Comparison of ENCODE assay signal across 2 cellular contexts in the genomic region with DNA sequence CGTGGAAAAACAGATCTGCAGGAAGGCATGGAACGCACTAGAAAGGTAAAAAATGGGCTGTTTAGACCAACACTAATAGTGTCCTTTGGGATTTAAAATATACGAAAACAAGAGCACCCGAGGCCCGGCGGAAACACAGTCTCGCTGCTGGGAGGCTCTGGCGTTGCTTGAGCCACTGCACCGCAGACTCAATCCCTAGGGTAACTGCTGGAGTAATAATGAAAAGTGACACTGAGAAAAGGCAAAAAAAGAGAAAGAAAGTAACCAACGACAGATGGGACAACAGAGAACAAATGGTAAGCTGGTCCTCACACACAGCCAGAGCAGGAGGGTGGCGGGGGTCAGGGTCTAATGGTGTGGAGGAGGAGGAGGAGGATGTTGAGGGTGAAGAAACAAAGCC.
TF ChIP-seq lines count a peak whose summit lies in the region.

No MANE protein-coding gene starts in this region.

TF ChIP-seq in WTC11, 78 proteins besides CTCF, POLR2A, EP300 and RAD21:
- TF ChIP-seq, protein P1, sequence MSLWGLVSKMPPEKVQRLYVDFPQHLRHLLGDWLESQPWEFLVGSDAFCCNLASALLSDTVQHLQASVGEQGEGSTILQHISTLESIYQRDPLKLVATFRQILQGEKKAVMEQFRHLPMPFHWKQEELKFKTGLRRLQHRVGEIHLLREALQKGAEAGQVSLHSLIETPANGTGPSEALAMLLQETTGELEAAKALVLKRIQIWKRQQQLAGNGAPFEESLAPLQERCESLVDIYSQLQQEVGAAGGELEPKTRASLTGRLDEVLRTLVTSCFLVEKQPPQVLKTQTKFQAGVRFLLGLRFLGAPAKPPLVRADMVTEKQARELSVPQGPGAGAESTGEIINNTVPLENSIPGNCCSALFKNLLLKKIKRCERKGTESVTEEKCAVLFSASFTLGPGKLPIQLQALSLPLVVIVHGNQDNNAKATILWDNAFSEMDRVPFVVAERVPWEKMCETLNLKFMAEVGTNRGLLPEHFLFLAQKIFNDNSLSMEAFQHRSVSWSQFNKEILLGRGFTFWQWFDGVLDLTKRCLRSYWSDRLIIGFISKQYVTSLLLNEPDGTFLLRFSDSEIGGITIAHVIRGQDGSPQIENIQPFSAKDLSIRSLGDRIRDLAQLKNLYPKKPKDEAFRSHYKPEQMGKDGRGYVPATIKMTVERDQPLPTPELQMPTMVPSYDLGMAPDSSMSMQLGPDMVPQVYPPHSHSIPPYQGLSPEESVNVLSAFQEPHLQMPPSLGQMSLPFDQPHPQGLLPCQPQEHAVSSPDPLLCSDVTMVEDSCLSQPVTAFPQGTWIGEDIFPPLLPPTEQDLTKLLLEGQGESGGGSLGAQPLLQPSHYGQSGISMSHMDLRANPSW (CRISPR knock-in tag; conservative IDR thresholded peaks at IDR 0.05; ENCODE audit: low read depth) = no peak
- TF ChIP-seq FOXP1 (CRISPR knock-in tag; IDR thresholded peaks at IDR 0.05; ENCODE audit: borderline replicate concordance) (no peak), ZNF317 (CRISPR knock-in tag; IDR thresholded peaks at IDR 0.05; ENCODE audit: borderline replicate concordance, low read depth) (no peak), RORB (CRISPR knock-in tag; IDR thresholded peaks at IDR 0.05) (no peak), OVOL2 (CRISPR knock-in tag; IDR thresholded peaks at IDR 0.05; ENCODE audit: borderline replicate concordance) (no peak), ELF4 (CRISPR knock-in tag; IDR thresholded peaks at IDR 0.05; ENCODE audit: low read depth) (no peak), PRRX2 (CRISPR knock-in tag; IDR thresholded peaks at IDR 0.05) (no peak), NFYB (CRISPR knock-in tag; conservative IDR thresholded peaks at IDR 0.05; ENCODE audit: low read depth) (no peak), ATF1 (CRISPR knock-in tag; IDR thresholded peaks at IDR 0.05) (no peak), ESRRA (CRISPR knock-in tag; IDR thresholded peaks at IDR 0.05; ENCODE audit: borderline replicate concordance) (no peak), KAT7 (CRISPR knock-in tag; IDR thresholded peaks at IDR 0.05; ENCODE audit: borderline replicate concordance) (no peak), TEAD1 (CRISPR knock-in tag; IDR thresholded peaks at IDR 0.05) (no peak)
- TF ChIP-seq, protein P2, sequence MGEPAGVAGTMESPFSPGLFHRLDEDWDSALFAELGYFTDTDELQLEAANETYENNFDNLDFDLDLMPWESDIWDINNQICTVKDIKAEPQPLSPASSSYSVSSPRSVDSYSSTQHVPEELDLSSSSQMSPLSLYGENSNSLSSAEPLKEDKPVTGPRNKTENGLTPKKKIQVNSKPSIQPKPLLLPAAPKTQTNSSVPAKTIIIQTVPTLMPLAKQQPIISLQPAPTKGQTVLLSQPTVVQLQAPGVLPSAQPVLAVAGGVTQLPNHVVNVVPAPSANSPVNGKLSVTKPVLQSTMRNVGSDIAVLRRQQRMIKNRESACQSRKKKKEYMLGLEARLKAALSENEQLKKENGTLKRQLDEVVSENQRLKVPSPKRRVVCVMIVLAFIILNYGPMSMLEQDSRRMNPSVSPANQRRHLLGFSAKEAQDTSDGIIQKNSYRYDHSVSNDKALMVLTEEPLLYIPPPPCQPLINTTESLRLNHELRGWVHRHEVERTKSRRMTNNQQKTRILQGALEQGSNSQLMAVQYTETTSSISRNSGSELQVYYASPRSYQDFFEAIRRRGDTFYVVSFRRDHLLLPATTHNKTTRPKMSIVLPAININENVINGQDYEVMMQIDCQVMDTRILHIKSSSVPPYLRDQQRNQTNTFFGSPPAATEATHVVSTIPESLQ (CRISPR knock-in tag; IDR thresholded peaks at IDR 0.05) = no peak
- TF ChIP-seq, protein P3, sequence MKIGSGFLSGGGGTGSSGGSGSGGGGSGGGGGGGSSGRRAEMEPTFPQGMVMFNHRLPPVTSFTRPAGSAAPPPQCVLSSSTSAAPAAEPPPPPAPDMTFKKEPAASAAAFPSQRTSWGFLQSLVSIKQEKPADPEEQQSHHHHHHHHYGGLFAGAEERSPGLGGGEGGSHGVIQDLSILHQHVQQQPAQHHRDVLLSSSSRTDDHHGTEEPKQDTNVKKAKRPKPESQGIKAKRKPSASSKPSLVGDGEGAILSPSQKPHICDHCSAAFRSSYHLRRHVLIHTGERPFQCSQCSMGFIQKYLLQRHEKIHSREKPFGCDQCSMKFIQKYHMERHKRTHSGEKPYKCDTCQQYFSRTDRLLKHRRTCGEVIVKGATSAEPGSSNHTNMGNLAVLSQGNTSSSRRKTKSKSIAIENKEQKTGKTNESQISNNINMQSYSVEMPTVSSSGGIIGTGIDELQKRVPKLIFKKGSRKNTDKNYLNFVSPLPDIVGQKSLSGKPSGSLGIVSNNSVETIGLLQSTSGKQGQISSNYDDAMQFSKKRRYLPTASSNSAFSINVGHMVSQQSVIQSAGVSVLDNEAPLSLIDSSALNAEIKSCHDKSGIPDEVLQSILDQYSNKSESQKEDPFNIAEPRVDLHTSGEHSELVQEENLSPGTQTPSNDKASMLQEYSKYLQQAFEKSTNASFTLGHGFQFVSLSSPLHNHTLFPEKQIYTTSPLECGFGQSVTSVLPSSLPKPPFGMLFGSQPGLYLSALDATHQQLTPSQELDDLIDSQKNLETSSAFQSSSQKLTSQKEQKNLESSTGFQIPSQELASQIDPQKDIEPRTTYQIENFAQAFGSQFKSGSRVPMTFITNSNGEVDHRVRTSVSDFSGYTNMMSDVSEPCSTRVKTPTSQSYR (CRISPR knock-in tag; IDR thresholded peaks at IDR 0.05) = no peak
- TF ChIP-seq, protein P4, sequence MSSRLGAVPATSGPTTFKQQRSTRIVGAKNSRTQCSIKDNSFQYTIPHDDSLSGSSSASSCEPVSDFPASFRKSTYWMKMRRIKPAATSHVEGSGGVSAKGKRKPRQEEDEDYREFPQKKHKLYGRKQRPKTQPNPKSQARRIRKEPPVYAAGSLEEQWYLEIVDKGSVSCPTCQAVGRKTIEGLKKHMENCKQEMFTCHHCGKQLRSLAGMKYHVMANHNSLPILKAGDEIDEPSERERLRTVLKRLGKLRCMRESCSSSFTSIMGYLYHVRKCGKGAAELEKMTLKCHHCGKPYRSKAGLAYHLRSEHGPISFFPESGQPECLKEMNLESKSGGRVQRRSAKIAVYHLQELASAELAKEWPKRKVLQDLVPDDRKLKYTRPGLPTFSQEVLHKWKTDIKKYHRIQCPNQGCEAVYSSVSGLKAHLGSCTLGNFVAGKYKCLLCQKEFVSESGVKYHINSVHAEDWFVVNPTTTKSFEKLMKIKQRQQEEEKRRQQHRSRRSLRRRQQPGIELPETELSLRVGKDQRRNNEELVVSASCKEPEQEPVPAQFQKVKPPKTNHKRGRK (CRISPR knock-in tag; IDR thresholded peaks at IDR 0.05; ENCODE audit: borderline replicate concordance) = no peak
TF ChIP-seq in WTC11: peak in this region for 0.

TF ChIP-seq in GM23338, 12 proteins besides CTCF, POLR2A, EP300 and RAD21 (continued from another document):
- TF ChIP-seq, protein P5, sequence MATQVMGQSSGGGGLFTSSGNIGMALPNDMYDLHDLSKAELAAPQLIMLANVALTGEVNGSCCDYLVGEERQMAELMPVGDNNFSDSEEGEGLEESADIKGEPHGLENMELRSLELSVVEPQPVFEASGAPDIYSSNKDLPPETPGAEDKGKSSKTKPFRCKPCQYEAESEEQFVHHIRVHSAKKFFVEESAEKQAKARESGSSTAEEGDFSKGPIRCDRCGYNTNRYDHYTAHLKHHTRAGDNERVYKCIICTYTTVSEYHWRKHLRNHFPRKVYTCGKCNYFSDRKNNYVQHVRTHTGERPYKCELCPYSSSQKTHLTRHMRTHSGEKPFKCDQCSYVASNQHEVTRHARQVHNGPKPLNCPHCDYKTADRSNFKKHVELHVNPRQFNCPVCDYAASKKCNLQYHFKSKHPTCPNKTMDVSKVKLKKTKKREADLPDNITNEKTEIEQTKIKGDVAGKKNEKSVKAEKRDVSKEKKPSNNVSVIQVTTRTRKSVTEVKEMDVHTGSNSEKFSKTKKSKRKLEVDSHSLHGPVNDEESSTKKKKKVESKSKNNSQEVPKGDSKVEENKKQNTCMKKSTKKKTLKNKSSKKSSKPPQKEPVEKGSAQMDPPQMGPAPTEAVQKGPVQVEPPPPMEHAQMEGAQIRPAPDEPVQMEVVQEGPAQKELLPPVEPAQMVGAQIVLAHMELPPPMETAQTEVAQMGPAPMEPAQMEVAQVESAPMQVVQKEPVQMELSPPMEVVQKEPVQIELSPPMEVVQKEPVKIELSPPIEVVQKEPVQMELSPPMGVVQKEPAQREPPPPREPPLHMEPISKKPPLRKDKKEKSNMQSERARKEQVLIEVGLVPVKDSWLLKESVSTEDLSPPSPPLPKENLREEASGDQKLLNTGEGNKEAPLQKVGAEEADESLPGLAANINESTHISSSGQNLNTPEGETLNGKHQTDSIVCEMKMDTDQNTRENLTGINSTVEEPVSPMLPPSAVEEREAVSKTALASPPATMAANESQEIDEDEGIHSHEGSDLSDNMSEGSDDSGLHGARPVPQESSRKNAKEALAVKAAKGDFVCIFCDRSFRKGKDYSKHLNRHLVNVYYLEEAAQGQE (IDR thresholded peaks at IDR 0.05; ENCODE audit: unreplicated experiment) = no peak
- no peak for TF ChIP-seq POLR2AphosphoS5 (IDR thresholded peaks at IDR 0.05; ENCODE audit: low read depth)
